In genomic region chr2:10620481-10620880, GRCh38 we compare ENCODE assay signal across 12 cellular contexts.
DNase-seq lines count a peak whose midpoint lies in the region; ATAC-seq and TF ChIP-seq lines count a peak whose summit lies in the region.
"Had no signal": no experiment of that assay in that cellular context is flagged by ENCODE, and none has a peak within 500 bp of the region (broad histone marks: within the 10 kb centered on the region; RNA-seq: fewer than 3 reads in every experiment).

No MANE protein-coding gene starts in this region.

- H3K27me3 ChIP-seq in CD4-positive, alpha-beta T cell (ENCODE audit: control insufficient read depth, insufficient read depth, low read length) = no peaks in the 10 kb centered on the region
- no peaks in the 10 kb centered on the region for H3K27me3 ChIP-seq in left lung
- H3K27me3 ChIP-seq: gastroesophageal sphincter, upper lobe of left lung had no signal

- CTCF ChIA-PET in CD4-positive, alpha-beta T cell (lab: Charles Lee) = no interaction called here

- H3K4me1 ChIP-seq in left lung = no peaks in the 10 kb centered on the region
- H3K4me1 ChIP-seq: gastroesophageal sphincter had no signal

- ATAC-seq in CD4-positive, alpha-beta T cell (ENCODE audit: poor library complexity) = peak; percentile 79
- ATAC-seq in HG02885 (IDR thresholded peaks at IDR 0.05; ENCODE audit: poor library complexity, unreplicated experiment) (peak; percentile 43), left lung (peak; percentile 53), HG02852 (IDR thresholded peaks at IDR 0.05; ENCODE audit: unreplicated experiment) (no peak), GM21529 (IDR thresholded peaks at IDR 0.05; ENCODE audit: unreplicated experiment) (no peak), GM18907 (IDR thresholded peaks at IDR 0.05; ENCODE audit: unreplicated experiment) (no peak)
- peak; percentile 89 for ATAC-seq in activated naive CD8-positive, alpha-beta T cell treated with anti-CD3 and anti-CD28 coated beads, Interleukin-2, amount 50 U/mL, for 24 hours
- ATAC-seq: gastroesophageal sphincter had no signal

- no peak overlapping the region for H3K4me3 Mint-ChIP-seq in CD4-positive, alpha-beta T cell
- H3K4me3 Mint-ChIP-seq in activated naive CD8-positive, alpha-beta T cell treated with anti-CD3 and anti-CD28 coated beads, Interleukin-2, amount 50 U/mL, for 24 hours = no peak overlapping the region

- H3K27ac ChIP-seq in CD4-positive, alpha-beta T cell (ENCODE audit: low read depth, low read length) = no peak overlapping the region
- H3K27ac ChIP-seq in left lung = no peak overlapping the region
- H3K27ac ChIP-seq: gastroesophageal sphincter, upper lobe of left lung had no signal

- no peak overlapping the region for H3K4me3 ChIP-seq in left lung
- H3K4me3 ChIP-seq: gastroesophageal sphincter, upper lobe of left lung had no signal

- no peaks in the 10 kb centered on the region for H3K9me3 ChIP-seq in CD4-positive, alpha-beta T cell (ENCODE audit: control insufficient read depth, low read length)
- no peaks in the 10 kb centered on the region for H3K9me3 ChIP-seq in left lung
- H3K9me3 ChIP-seq: gastroesophageal sphincter, upper lobe of left lung had no signal

- H3K36me3 Mint-ChIP-seq in CD4-positive, alpha-beta T cell (ENCODE audit: low read depth) = peaks cover 67% of the 10 kb centered on the region
- H3K36me3 Mint-ChIP-seq in activated naive CD8-positive, alpha-beta T cell treated with anti-CD3 and anti-CD28 coated beads, Interleukin-2, amount 50 U/mL, for 24 hours (ENCODE audit: low read depth) = peaks cover 63% of the 10 kb centered on the region

- H3K9me3 Mint-ChIP-seq in CD4-positive, alpha-beta T cell = no peaks in the 10 kb centered on the region
- no peaks in the 10 kb centered on the region for H3K9me3 Mint-ChIP-seq in activated naive CD8-positive, alpha-beta T cell treated with anti-CD3 and anti-CD28 coated beads, Interleukin-2, amount 50 U/mL, for 24 hours

- H3K36me3 ChIP-seq in left lung = peaks cover 0 to 28% of the 10 kb centered on the region in 2 donors

- intact Hi-C loops in CD4-positive, alpha-beta T cell (cut with DNase I, micrococcal nuclease) = loop anchor here in 1 of 2 experiments (5.0 kb wide), 1 partner anchor 683 kb away; no protein-coding TSS in a partner anchor
- intact Hi-C loops in left lung (cut with DNase I) = no loop called here

- no peak for TF ChIP-seq CTCF in CD4-positive, alpha-beta T cell (IDR thresholded peaks at IDR 0.05)
- no peak for TF ChIP-seq CTCF in left lung (IDR thresholded peaks at IDR 0.05)

- H3K27me3 Mint-ChIP-seq in CD4-positive, alpha-beta T cell = no peaks in the 10 kb centered on the region
- H3K27me3 Mint-ChIP-seq in activated naive CD8-positive, alpha-beta T cell treated with anti-CD3 and anti-CD28 coated beads, Interleukin-2, amount 50 U/mL, for 24 hours = no peaks in the 10 kb centered on the region
- H3K27me3 Mint-ChIP-seq: activated naive CD8-positive, alpha-beta T cell had no signal

- DNase-seq in CD4-positive, alpha-beta T cell = no peak
- no peak for DNase-seq in activated naive CD8-positive, alpha-beta T cell treated with anti-CD3 and anti-CD28 coated beads, Interleukin-2, amount 50 U/mL, for 24 hours
- DNase-seq in left lung (no peak), SW 1271 (lab: John Stamatoyannopoulos, UW) (no peak)
- DNase-seq: NCI-H446, upper lobe of left lung had no signal

- peaks cover 40% of the 10 kb centered on the region for H3K4me1 Mint-ChIP-seq in CD4-positive, alpha-beta T cell (ENCODE audit: low read depth)
- peaks cover 40% of the 10 kb centered on the region for H3K4me1 Mint-ChIP-seq in activated naive CD8-positive, alpha-beta T cell treated with anti-CD3 and anti-CD28 coated beads, Interleukin-2, amount 50 U/mL, for 24 hours

- H3K27ac Mint-ChIP-seq in CD4-positive, alpha-beta T cell = no peak overlapping the region
- H3K27ac Mint-ChIP-seq in activated naive CD8-positive, alpha-beta T cell treated with anti-CD3 and anti-CD28 coated beads, Interleukin-2, amount 50 U/mL, for 24 hours = no peak overlapping the region
- H3K27ac Mint-ChIP-seq: activated naive CD8-positive, alpha-beta T cell had no signal

- POLR2A ChIA-PET in CD4-positive, alpha-beta T cell (lab: Charles Lee) = no interaction called here

Comparison
In these comparisons a context has a peak if more than half of its experiments do, and no peak if none do; other contexts are left out.
1. ATAC-seq: peak in CD4-positive, alpha-beta T cell (single experiment), HG02885 (single experiment), activated naive CD8-positive, alpha-beta T cell treated with anti-CD3 and anti-CD28 coated beads, Interleukin-2, amount 50 U/mL, for 24 hours (single experiment) and left lung (single experiment); none in HG02852 (single experiment), GM21529 (single experiment) and GM18907 (single experiment).